ENCODE assay signal across 35 cellular contexts in genomic region chr4:166284221-166284620, GRCh38.
"Had no signal": no experiment of that assay in that cellular context is flagged by ENCODE, and none has a peak within 500 bp of the region (broad histone marks: within the 10 kb centered on the region; RNA-seq: fewer than 3 reads in every experiment).

No MANE protein-coding gene starts in this region.

- H3K27ac ChIP-seq: KMS-11 had no signal

- H3K4me3 ChIP-seq: MG63 had no signal

- DNase-seq: Karpas-422, Kasumi-1, MG63, MM.1S, MV-4-11, NCI-H1048, NCI-H1092, NCI-H1092 treated with DMSO at 0.1 percent for 48 hours, NCI-H1105, NCI-H1105 treated with DMSO at 0.1 percent for 48 hours, NCI-H1417, NCI-H1417 treated with DMSO at 0.1 percent for 48 hours, NCI-H1436, NCI-H1436 treated with DMSO at 0.1 percent for 48 hours, NCI-H146, NCI-H1694, NCI-H1694 treated with DMSO at 0.1 percent for 48 hours, NCI-H187, NCI-H187 treated with DMSO at 0.1 percent for 48 hours, NCI-H1930, NCI-H2029, NCI-H2029 treated with DMSO at 0.1 percent for 48 hours, NCI-H2081, NCI-H2081 treated with DMSO at 0.1 percent for 48 hours, NCI-H2107, NCI-H2171, NCI-H2171 treated with DMSO at 0.1 percent for 48 hours, NCI-H2227 treated with DMSO at 0.1 percent for 48 hours, NCI-H226, NCI-H345, NCI-H446, NCI-H446 treated with DMSO at 0.1 percent for 48 hours, NCI-H510A, NCI-H510A treated with DMSO at 0.1 percent for 48 hours had no signal

- H3K27me3 ChIP-seq: MG63 had no signal

- H3K9ac ChIP-seq: KMS-11 had no signal

- H3K4me2 ChIP-seq: KMS-11 had no signal
